ENCODE assay signal across 8 cellular contexts in genomic region chr1:205750683-205751651, GRCh38. TPM values are rescaled to one million over a fixed set of nuclear protein-coding genes. Genes with fewer than 3 reads are reported as not detected.
DNase-seq lines count a peak whose midpoint lies in the region; ATAC-seq and TF ChIP-seq lines count a peak whose summit lies in the region.

No MANE protein-coding gene starts in this region.

- no peaks in the 10 kb centered on the region for H3K27me3 ChIP-seq in colonic mucosa

- H3K27me3 Mint-ChIP-seq in naive thymus-derived CD8-positive, alpha-beta T cell = peaks cover 0 to 4% (median 0%) of the 10 kb centered on the region in 5 donors

- peaks cover 0 to 2% (median 0%) of the 10 kb centered on the region in 9 donors for H3K9me3 Mint-ChIP-seq in naive thymus-derived CD8-positive, alpha-beta T cell

- peak; percentile 26 for DNase-seq in NCI-H2171 treated with DMSO at 0.1 percent for 48 hours (lab: John Stamatoyannopoulos, UW)
- DNase-seq in colonic mucosa = no peak
- no peak for DNase-seq in naive thymus-derived CD8-positive, alpha-beta T cell
- no peak for DNase-seq in activated effector memory CD4-positive, alpha-beta T cell treated with Interleukin-2 at 50 U/mL for 16 hours
- no peak for DNase-seq in NCI-H226
- DNase-seq in MV-4-11 (lab: John Stamatoyannopoulos, UW) = no peak

- peak overlapping the region; percentile 97 to 99 (median 98) for H3K27ac Mint-ChIP-seq in naive thymus-derived CD8-positive, alpha-beta T cell

- no peak for ATAC-seq in naive thymus-derived CD8-positive, alpha-beta T cell
- ATAC-seq in HG03025 (IDR thresholded peaks at IDR 0.05; ENCODE audit: low FRiP score, unreplicated experiment) = no peak

- intact Hi-C loops in colonic mucosa (cut with DNase I) = no loop called here

- no peak for TF ChIP-seq CTCF in colonic mucosa (IDR thresholded peaks at IDR 0.05)

- no peaks in the 10 kb centered on the region for H3K9me3 ChIP-seq in colonic mucosa

- no peaks in the 10 kb centered on the region for H3K36me3 ChIP-seq in colonic mucosa

- peak overlapping the region; percentile 70; the same call in 1 of the 2 replicates for H3K4me3 ChIP-seq in GM08714 (ENCODE audit: low read length)
- H3K4me3 ChIP-seq in colonic mucosa = peak overlapping the region; percentile 64

- H3K36me3 Mint-ChIP-seq in naive thymus-derived CD8-positive, alpha-beta T cell = peaks cover 2 to 13% (median 5%) of the 10 kb centered on the region in 3 donors

- peak overlapping the region; percentile 91 to 98 (median 95) for H3K4me3 Mint-ChIP-seq in naive thymus-derived CD8-positive, alpha-beta T cell

- peaks cover 7% of the 10 kb centered on the region for H3K4me1 ChIP-seq in colonic mucosa

- H3K4me1 Mint-ChIP-seq in naive thymus-derived CD8-positive, alpha-beta T cell = peaks cover 18 to 37% (median 31%) of the 10 kb centered on the region in 4 donors

- H3K27ac ChIP-seq in colonic mucosa = peak overlapping the region; percentile 89

- POLR2A ChIA-PET in naive thymus-derived CD8-positive, alpha-beta T cell (lab: Charles Lee) = interaction anchor here (0.7 to 4.0 kb wide), 5 partner anchors 7 to 64 kb away, joined by 3 to 84 read pairs (median 12); partner anchors contain the start of gene RAB29

- H3K9ac ChIP-seq in colonic mucosa (ENCODE audit: low read depth in 2 of 2, low read length in 2 of 2) = peak overlapping the region; percentile 61 to 82

RNA-seq across cellular contexts. Expression of gene NUCKS1, which starts 1.0 kb away (rescaled TPM):
- 100 to 1,000 TPM; 117 to 123 TPM for total RNA-seq in colonic mucosa
- 100 to 1,000 TPM; 110 to 115 TPM for total RNA-seq in naive thymus-derived CD8-positive, alpha-beta T cell
- 10 to 100 TPM; 17.3 to 26.1 (median 18.6) TPM for polyA plus RNA-seq in naive thymus-derived CD8-positive, alpha-beta T cell

RNA-seq across cellular contexts. Expression of gene RAB29, which starts 24.3 kb away (rescaled TPM):
- total RNA-seq in colonic mucosa = 10 to 100 TPM in 1 of 2 donors, 1 to 10 TPM in 1; 7.5 to 10.2 TPM
- 10 to 100 TPM; 50.2 to 50.3 TPM for total RNA-seq in naive thymus-derived CD8-positive, alpha-beta T cell
- 100 to 1,000 TPM in 1 of 3 donors, 10 to 100 TPM in 2; 71.3 to 113 (median 84.6) TPM for polyA plus RNA-seq in naive thymus-derived CD8-positive, alpha-beta T cell

Comparison
In these comparisons a context has a peak if more than half of its experiments do, and no peak if none do; other contexts are left out.
1. RNA of gene RAB29, which starts 24.3 kb away (total RNA-seq): 50.2 to 50.3 TPM in naive thymus-derived CD8-positive, alpha-beta T cell; 7.5 to 10.2 TPM in colonic mucosa; every median in the first group is over 4 times any median in the second.